1 cellular context compared by ENCODE assay signal in genomic region chr4:146522098-146522861, GRCh38.
TF ChIP-seq lines count a peak whose summit lies in the region.

No MANE protein-coding gene starts in this region.

TF ChIP-seq in HEK293, 187 proteins besides CTCF, POLR2A, EP300 and RAD21 (continued from another document and continues in another):
- TF ChIP-seq PRDM10 (tag by site-specific recombination; IDR thresholded peaks at IDR 0.05) = peak; percentile 35; the same call in 1 of the 2 replicates
- no peak for TF ChIP-seq ZNF133 (tag by site-specific recombination; IDR thresholded peaks at IDR 0.05)
- TF ChIP-seq ZNF202 (tag by site-specific recombination; IDR thresholded peaks at IDR 0.05; ENCODE audit: borderline replicate concordance) = no peak
- TF ChIP-seq ZEB2 (tag by site-specific recombination; IDR thresholded peaks at IDR 0.05) = no peak
- no peak for TF ChIP-seq ZNF777 (tag by site-specific recombination; IDR thresholded peaks at IDR 0.05; ENCODE audit: borderline replicate concordance)
- no peak for TF ChIP-seq BCL11B (tag by site-specific recombination; IDR thresholded peaks at IDR 0.05; ENCODE audit: low read depth)
- TF ChIP-seq ZNF639 (tag by site-specific recombination; IDR thresholded peaks at IDR 0.05) = no peak
- TF ChIP-seq ZNF341 (tag by site-specific recombination; IDR thresholded peaks at IDR 0.05; ENCODE audit: low read depth) = peak; percentile 89
- TF ChIP-seq KLF17 (tag by site-specific recombination; IDR thresholded peaks at IDR 0.05) = no peak
- no peak for TF ChIP-seq ZNF2 (tag by site-specific recombination; IDR thresholded peaks at IDR 0.05)
- TF ChIP-seq SCRT1 (tag by site-specific recombination; IDR thresholded peaks at IDR 0.05; ENCODE audit: borderline replicate concordance) = no peak
- no peak for TF ChIP-seq ZNF677 (tag by site-specific recombination; IDR thresholded peaks at IDR 0.05)
- no peak for TF ChIP-seq OSR2 (tag by site-specific recombination; IDR thresholded peaks at IDR 0.05)
- no peak for TF ChIP-seq ZNF529 (tag by site-specific recombination; IDR thresholded peaks at IDR 0.05; ENCODE audit: insufficient replicate concordance)
- no peak for TF ChIP-seq ZNF140 (tag by site-specific recombination; IDR thresholded peaks at IDR 0.05)
- TF ChIP-seq WT1 (tag by site-specific recombination; IDR thresholded peaks at IDR 0.05) = no peak; the same call in 1 of the 2 replicates
- peak; percentile 15; the same call in 1 of the 2 replicates for TF ChIP-seq ZFP37 (tag by site-specific recombination; IDR thresholded peaks at IDR 0.05)
- no peak for TF ChIP-seq ZNF280C (tag by site-specific recombination; IDR thresholded peaks at IDR 0.05)
- TF ChIP-seq ZNF610 (tag by site-specific recombination; IDR thresholded peaks at IDR 0.05; ENCODE audit: borderline replicate concordance) = no peak
- no peak for TF ChIP-seq ZBTB49 (tag by site-specific recombination; IDR thresholded peaks at IDR 0.05; ENCODE audit: low read depth)
- peak; percentile 87 for TF ChIP-seq ZNF335 (tag by site-specific recombination; conservative IDR thresholded peaks at IDR 0.05)
- TF ChIP-seq ZNF366 (tag by site-specific recombination; conservative IDR thresholded peaks at IDR 0.05) = no peak
- TF ChIP-seq HIC1 (tag by site-specific recombination; IDR thresholded peaks at IDR 0.05) = peak; percentile 56; the same call in 1 of the 2 replicates
- TF ChIP-seq ZNF843 (tag by site-specific recombination; IDR thresholded peaks at IDR 0.05) = no peak
- no peak; the same call in 1 of the 2 replicates for TF ChIP-seq IKZF3 (tag by site-specific recombination; IDR thresholded peaks at IDR 0.05)
- TF ChIP-seq ZNF37A (tag by site-specific recombination; IDR thresholded peaks at IDR 0.05) = no peak
- no peak for TF ChIP-seq ZNF221 (tag by site-specific recombination; IDR thresholded peaks at IDR 0.05; ENCODE audit: borderline replicate concordance)
- TF ChIP-seq ZSCAN16 (tag by site-specific recombination; IDR thresholded peaks at IDR 0.05) = no peak
- TF ChIP-seq ZNF354C (tag by site-specific recombination; IDR thresholded peaks at IDR 0.05; ENCODE audit: borderline replicate concordance, low read depth) = no peak
- no peak for TF ChIP-seq ZNF184 (tag by site-specific recombination; IDR thresholded peaks at IDR 0.05)
- TF ChIP-seq ZNF146 (tag by site-specific recombination; IDR thresholded peaks at IDR 0.05) = no peak
- no peak for TF ChIP-seq ZNF488 (tag by site-specific recombination; IDR thresholded peaks at IDR 0.05)
- TF ChIP-seq ZBTB21 (tag by site-specific recombination; IDR thresholded peaks at IDR 0.05) = no peak
- TF ChIP-seq ZNF311 (tag by site-specific recombination; IDR thresholded peaks at IDR 0.05; ENCODE audit: borderline replicate concordance) = no peak
- no peak for TF ChIP-seq BCL6B (tag by site-specific recombination; IDR thresholded peaks at IDR 0.05)
- TF ChIP-seq ZNF302 (tag by site-specific recombination; IDR thresholded peaks at IDR 0.05; ENCODE audit: low read depth) = no peak
- TF ChIP-seq PBX3 (CRISPR knock-in tag; IDR thresholded peaks at IDR 0.05) = no peak
- TF ChIP-seq PRDM1 (tag by site-specific recombination; IDR thresholded peaks at IDR 0.05) = no peak; the same call in 1 of the 2 replicates
- no peak for TF ChIP-seq RBAK (tag by site-specific recombination; IDR thresholded peaks at IDR 0.05)
- TF ChIP-seq ZSCAN23 (tag by site-specific recombination; IDR thresholded peaks at IDR 0.05) = no peak
- no peak for TF ChIP-seq ZNF624 (tag by site-specific recombination; IDR thresholded peaks at IDR 0.05)
- TF ChIP-seq ZNF530 (tag by site-specific recombination; IDR thresholded peaks at IDR 0.05; ENCODE audit: low read depth) = no peak
- TF ChIP-seq OVOL3 (tag by site-specific recombination; IDR thresholded peaks at IDR 0.05) = no peak
- TF ChIP-seq ZBTB8A (tag by site-specific recombination; IDR thresholded peaks at IDR 0.05) = peak; percentile 21; the same call in 1 of the 2 replicates
- no peak for TF ChIP-seq ZNF747 (tag by site-specific recombination; IDR thresholded peaks at IDR 0.05)
- TF ChIP-seq ATF2 (tag by site-specific recombination; IDR thresholded peaks at IDR 0.05; ENCODE audit: low read depth) = no peak
- TF ChIP-seq ZBTB7A (tag by site-specific recombination; IDR thresholded peaks at IDR 0.05; ENCODE audit: low read depth) = no peak
- no peak for TF ChIP-seq ZNF174 (tag by site-specific recombination; IDR thresholded peaks at IDR 0.05)
